27 cellular contexts compared by ENCODE assay signal in genomic region chr12:62655524-62656160, GRCh38.
A peak's percentile ranks its signal among the peaks of the same experiment; 100 is the strongest.
DNase-seq lines count a peak whose midpoint lies in the region; ATAC-seq and TF ChIP-seq lines count a peak whose summit lies in the region.
"Had no signal": no experiment of that assay in that cellular context is flagged by ENCODE, and none has a peak within 500 bp of the region (broad histone marks: within the 10 kb centered on the region; RNA-seq: fewer than 3 reads in every experiment).

No MANE protein-coding gene starts in this region.

- H3K4me3 Mint-ChIP-seq in GM23338, result peak overlapping the region; percentile 20; the same call in 1 of the 3 replicates
- H3K4me3 Mint-ChIP-seq: activated CD4-positive, alpha-beta memory T cell treated with anti-CD3 and anti-CD28 coated beads for 36 hours; activated naive CD4-positive, alpha-beta T cell treated with anti-CD3 and anti-CD28 coated beads for 36 hours; B cell; CD8-positive, alpha-beta T cell; mesothelial cell of epicardium; naive thymus-derived CD8-positive, alpha-beta T cell; stimulated activated naive B cell treated with anti-CD40 and anti-IgM and Interleukin-4, amounts not matched to agents 10 μg/mL and 1 μg/mL and 100 μg/mL, for 72 hours had no signal

- H4K91ac ChIP-seq in neuronal stem cell (ENCODE audit: low read depth, low read length, poor library complexity), result no peak overlapping the region

- peak; percentile 45 for DNase-seq in GM23338 (ENCODE audit: low spot score)
- DNase-seq in caudate nucleus (lab: John Stamatoyannopoulos, UW), result peak in 12 of 61 donors; percentile 1 to 62 (median 9)
- no peak for DNase-seq in neuronal stem cell (ENCODE audit: low spot score)
- DNase-seq in upper lobe of left lung, result no peak
- DNase-seq: activated CD4-positive, alpha-beta memory T cell treated with anti-CD3 and anti-CD28 coated beads for 36 hours; activated CD4-positive, CD25-positive, alpha-beta regulatory T cell treated with anti-CD3 and anti-CD28 coated beads, Interleukin-2, amount 50 U/mL, for 72 hours; activated CD8-positive, alpha-beta memory T cell treated with anti-CD3 and anti-CD28 coated beads, Interleukin-2, amount 50 U/mL, for 4 hours; activated naive CD4-positive, alpha-beta T cell treated with anti-CD3 and anti-CD28 coated beads for 36 hours; CD8-positive, alpha-beta T cell; EL; H7; MM.1S; naive thymus-derived CD8-positive, alpha-beta T cell; NCI-H1105 treated with DMSO at 0.1 percent for 48 hours; NCI-H1930; NCI-H2171 treated with DMSO at 0.1 percent for 48 hours; NCI-H524 treated with DMSO at 0.1 percent for 48 hours; SHP77; stimulated activated naive B cell treated with anti-CD40 and anti-IgM and Interleukin-4, amounts not matched to agents 10 μg/mL and 1 μg/mL and 100 μg/mL, for 72 hours had no signal

- no peak overlapping the region for H3K14ac ChIP-seq in neuronal stem cell (ENCODE audit: low read length)

- no peaks in the 10 kb centered on the region for H3K79me1 ChIP-seq in neuronal stem cell (ENCODE audit: low read depth, low read length)

- peaks cover 15% of the 10 kb centered on the region for H3F3A ChIP-seq in GM23338 (replicated peaks; ENCODE audit: low read depth)

- H3K9me3 ChIP-seq in iPS-18a (ENCODE audit: control insufficient read depth, low read depth, low read length) (no peaks in the 10 kb centered on the region), neuronal stem cell (replicated peaks in 1 of 2; ENCODE audit: control insufficient read depth in 2 of 2, insufficient read depth in 1 of 2, low read depth in 1 of 2, low read length in 2 of 2) (peaks cover 0 to 14% of the 10 kb centered on the region in 2 donors), upper lobe of left lung (no peaks in the 10 kb centered on the region)

- peaks cover 26% of the 10 kb centered on the region for H3K36me3 Mint-ChIP-seq in GM23338 (ENCODE audit: low read depth)
- H3K36me3 Mint-ChIP-seq: activated CD4-positive, alpha-beta memory T cell treated with anti-CD3 and anti-CD28 coated beads for 36 hours; CD8-positive, alpha-beta T cell; naive thymus-derived CD8-positive, alpha-beta T cell; stimulated activated naive B cell treated with anti-CD40 and anti-IgM and Interleukin-4, amounts not matched to agents 10 μg/mL and 1 μg/mL and 100 μg/mL, for 72 hours had no signal

- H3K36me3 ChIP-seq in GM23338 (ENCODE audit: insufficient read depth) (no peaks in the 10 kb centered on the region), iPS-18a (ENCODE audit: control insufficient read depth, low read depth, low read length) (no peaks in the 10 kb centered on the region), neuronal stem cell (replicated peaks in 1 of 2; ENCODE audit: control insufficient read depth in 2 of 2, insufficient read depth in 2 of 2, low read length in 2 of 2) (no peaks in the 10 kb centered on the region), upper lobe of left lung (no peaks in the 10 kb centered on the region)

- H3K4me1 ChIP-seq in GM23338 (ENCODE audit: insufficient read depth) (peaks cover 82% of the 10 kb centered on the region), iPS-18a (ENCODE audit: control insufficient read depth, low read depth, low read length) (peaks cover 90% of the 10 kb centered on the region), neuronal stem cell (ENCODE audit: control insufficient read depth in 2 of 2, insufficient read depth in 1 of 2, low read depth in 1 of 2, low read length in 2 of 2) (peaks cover 44 to 58% of the 10 kb centered on the region in 2 donors), upper lobe of left lung (peaks cover 0 to 5% (median 2%) of the 10 kb centered on the region in 4 donors)

- peak overlapping the region; percentile 24 for H3K4me2 ChIP-seq in GM23338
- H3K4me2 ChIP-seq in neuronal stem cell (ENCODE audit: insufficient read depth, low read length, poor library complexity, severe bottlenecking), result no peak overlapping the region
- H3K4me2 ChIP-seq: KMS-11 had no signal

- peaks cover 8% of the 10 kb centered on the region; the same call in 2 of the 3 replicates for H3K9me3 Mint-ChIP-seq in GM23338
- H3K9me3 Mint-ChIP-seq: activated CD4-positive, alpha-beta memory T cell treated with anti-CD3 and anti-CD28 coated beads for 36 hours; activated naive CD4-positive, alpha-beta T cell treated with anti-CD3 and anti-CD28 coated beads for 36 hours; CD8-positive, alpha-beta T cell; naive thymus-derived CD8-positive, alpha-beta T cell had no signal

- H2BK15ac ChIP-seq in neuronal stem cell (ENCODE audit: low read length), result no peak overlapping the region

- TF ChIP-seq POLR2A in upper lobe of left lung (IDR thresholded peaks at IDR 0.05), result no peak

- TF ChIP-seq CTCF in GM23338 (conservative IDR thresholded peaks at IDR 0.05; ENCODE audit: low read depth in 2 of 2), result no peak
- no peak for TF ChIP-seq CTCF in upper lobe of left lung (IDR thresholded peaks at IDR 0.05)

- no peak overlapping the region for H2AK5ac ChIP-seq in neuronal stem cell (ENCODE audit: low read depth, low read length)

- H3K4me1 Mint-ChIP-seq in GM23338, result peaks cover 86% of the 10 kb centered on the region
- H3K4me1 Mint-ChIP-seq: B cell; stimulated activated naive B cell treated with anti-CD40 and anti-IgM and Interleukin-4, amounts not matched to agents 10 μg/mL and 1 μg/mL and 100 μg/mL, for 72 hours had no signal

- H2BK120ac ChIP-seq in neuronal stem cell (ENCODE audit: low read depth, low read length), result peak overlapping the region; percentile 30

- H3K27me3 ChIP-seq in GM23338 (ENCODE audit: insufficient read depth) (peaks cover 20% of the 10 kb centered on the region; the same call in 1 of the 2 replicates), iPS-18a (ENCODE audit: control insufficient read depth, insufficient read depth, low read length) (peaks cover 41% of the 10 kb centered on the region), neuronal stem cell (ENCODE audit: control insufficient read depth in 3 of 3, insufficient read depth in 3 of 3, low read depth in 1 of 3, low read length in 3 of 3) (no peaks in the 10 kb centered on the region), upper lobe of left lung (no peaks in the 10 kb centered on the region)

- H3K4me3 ChIP-seq in GM23338 (no peak overlapping the region), iPS-18a (ENCODE audit: low read length) (no peak overlapping the region), neuronal stem cell (ENCODE audit: low read length in 2 of 2) (no peak overlapping the region), upper lobe of left lung (no peak overlapping the region)
- H3K4me3 ChIP-seq: skin epidermis had no signal

- no peaks in the 10 kb centered on the region for H3K9me2 ChIP-seq in GM23338 (ENCODE audit: insufficient read depth)

- H3K27ac ChIP-seq in GM23338 (ENCODE audit: low read depth), result peak overlapping the region; percentile 29; the same call in 1 of the 2 replicates
- H3K27ac ChIP-seq in caudate nucleus (ENCODE audit: low read depth, low read length), result peak overlapping the region; percentile 9
- peak overlapping the region; percentile 5 for H3K27ac ChIP-seq in iPS-18a (ENCODE audit: low read length)
- peak overlapping the region; percentile 57 for H3K27ac ChIP-seq in neuronal stem cell (replicated peaks; ENCODE audit: low read length)
- no peak overlapping the region for H3K27ac ChIP-seq in upper lobe of left lung
- H3K27ac ChIP-seq: epithelial cell of prostate, KMS-11, skin epidermis had no signal

- no peak overlapping the region for H3K18ac ChIP-seq in neuronal stem cell (ENCODE audit: low read length)

- WGBS in neuronal stem cell (ENCODE audit: extremely low coverage in 2 of 2, insufficient read length in 2 of 2, insufficient replicate concordance in 1 of 2), 2 donors, result no CpG with 5 or more reads among the region's 8 CpGs
- WGBS in upper lobe of left lung, 2 donors, result 82 to 92% methylated on average over 8 of the region's 8 CpGs

- TF ChIP-seq EP300 in upper lobe of left lung (IDR thresholded peaks at IDR 0.05), result no peak

- H2AFZ ChIP-seq in GM23338 (no peak overlapping the region), neuronal stem cell (ENCODE audit: low read length) (peak overlapping the region; percentile 10)

- no peak overlapping the region for H4K8ac ChIP-seq in neuronal stem cell (ENCODE audit: low read depth, low read length)

- peaks cover 45% of the 10 kb centered on the region for H3K27me3 Mint-ChIP-seq in GM23338 (ENCODE audit: insufficient read depth, low read depth, poor library complexity)

- no peak overlapping the region for H3K9ac ChIP-seq in iPS-18a (ENCODE audit: low read length)
- H3K9ac ChIP-seq in neuronal stem cell (ENCODE audit: low read depth, low read length, poor library complexity), result no peak overlapping the region
- H3K9ac ChIP-seq: KMS-11 had no signal

- no peak overlapping the region for H2BK12ac ChIP-seq in neuronal stem cell (ENCODE audit: low read length)

- no peaks in the 10 kb centered on the region for H3K79me2 ChIP-seq in GM23338 (replicated peaks; ENCODE audit: insufficient read depth)

- ATAC-seq in GM23338, result peak; percentile 8
- no peak for ATAC-seq in GM19452 (IDR thresholded peaks at IDR 0.05; ENCODE audit: unreplicated experiment)
- ATAC-seq in GM21526 (IDR thresholded peaks at IDR 0.05; ENCODE audit: low FRiP score, unreplicated experiment), result no peak
- ATAC-seq in upper lobe of left lung (ENCODE audit: low FRiP score in 2 of 2), result no peak
- ATAC-seq: CD8-positive, alpha-beta T cell; naive thymus-derived CD8-positive, alpha-beta T cell; stimulated activated naive B cell treated with anti-CD40 and anti-IgM and Interleukin-4, amounts not matched to agents 10 μg/mL and 1 μg/mL and 100 μg/mL, for 72 hours had no signal

- H4K20me1 ChIP-seq in GM23338 (replicated peaks; ENCODE audit: insufficient read depth), result no peaks in the 10 kb centered on the region

- H2BK5ac ChIP-seq in neuronal stem cell (ENCODE audit: low read length), result no peak overlapping the region

- no peak overlapping the region for H3K4ac ChIP-seq in neuronal stem cell (ENCODE audit: low read length)

- no peak overlapping the region for H3K27ac Mint-ChIP-seq in GM23338
- H3K27ac Mint-ChIP-seq: activated CD4-positive, alpha-beta memory T cell treated with anti-CD3 and anti-CD28 coated beads for 36 hours; activated naive CD4-positive, alpha-beta T cell treated with anti-CD3 and anti-CD28 coated beads for 36 hours; B cell; CD8-positive, alpha-beta T cell; mesothelial cell of epicardium; naive thymus-derived CD8-positive, alpha-beta T cell; stimulated activated naive B cell treated with anti-CD40 and anti-IgM and Interleukin-4, amounts not matched to agents 10 μg/mL and 1 μg/mL and 100 μg/mL, for 72 hours had no signal

- no peak overlapping the region for H3K23ac ChIP-seq in neuronal stem cell (ENCODE audit: low read depth, low read length, poor library complexity)

TF ChIP-seq in GM23338, 12 proteins besides CTCF, POLR2A, EP300 and RAD21 (continues in another document):
- TF ChIP-seq NANOG (IDR thresholded peaks at IDR 0.05; ENCODE audit: borderline replicate concordance) (no peak), EZH2phosphoT487 (IDR thresholded peaks at IDR 0.05; ENCODE audit: unreplicated experiment) (no peak), ZNF114 (CRISPR knock-in tag; IDR thresholded peaks at IDR 0.05) (no peak)

Comparison
In these comparisons a context has a peak if more than half of its experiments do, and no peak if none do; other contexts are left out.
1. H3K27ac ChIP-seq: peak in GM23338 (single experiment), caudate nucleus (single experiment), iPS-18a (single experiment) and neuronal stem cell (single experiment); none in upper lobe of left lung (0 of 4).